In the genomic region with DNA sequence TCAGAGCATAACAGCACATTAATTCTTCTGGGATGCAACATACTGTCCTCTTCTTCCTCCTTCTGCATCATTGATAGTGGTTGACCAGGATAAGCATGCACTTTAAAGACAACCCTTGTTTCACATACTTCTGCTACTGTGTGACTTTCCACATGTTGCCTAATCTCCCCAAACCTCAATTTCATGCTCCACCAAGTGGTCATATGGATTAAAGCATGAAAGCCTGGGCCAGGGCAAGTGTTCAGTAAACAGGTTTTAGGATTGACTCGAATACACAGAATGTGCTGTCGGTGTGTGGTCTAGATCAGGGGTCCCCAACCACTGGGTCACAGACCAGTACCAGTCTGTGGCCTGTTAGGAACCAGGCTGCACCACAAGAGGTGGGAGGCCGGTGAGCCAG, we compare ENCODE assay signal across 9 cellular contexts. TPM values are rescaled to one million over a fixed set of nuclear protein-coding genes. Genes with fewer than 3 reads are reported as not detected.
DNase-seq lines count a peak whose midpoint lies in the region; ATAC-seq and TF ChIP-seq lines count a peak whose summit lies in the region.
"Had no signal": no experiment of that assay in that cellular context is flagged by ENCODE, and none has a peak within 500 bp of the region (broad histone marks: within the 10 kb centered on the region; RNA-seq: fewer than 3 reads in every experiment).

No MANE protein-coding gene starts in this region.

- H3K4me3 Mint-ChIP-seq in WTC11 = no peak overlapping the region
- H3K4me3 Mint-ChIP-seq: IgD-negative memory B cell had no signal

- H3K27ac Mint-ChIP-seq in WTC11 = no peak overlapping the region
- H3K27ac Mint-ChIP-seq: IgD-negative memory B cell had no signal

- no peak for TF ChIP-seq CTCF in WTC11 (IDR thresholded peaks at IDR 0.05)

- POLR2A ChIA-PET in WTC11 (lab: Charles Lee) = no interaction called here

- ATAC-seq in WTC11 (peak; percentile 53), HG02642 (IDR thresholded peaks at IDR 0.05; ENCODE audit: poor library complexity, unreplicated experiment) (no peak)

- no peaks in the 10 kb centered on the region; the same call in 1 of the 2 replicates for H3K9me3 Mint-ChIP-seq in WTC11
- H3K9me3 Mint-ChIP-seq: IgD-negative memory B cell had no signal

- no peaks in the 10 kb centered on the region for H3K36me3 Mint-ChIP-seq in WTC11
- H3K36me3 Mint-ChIP-seq: IgD-negative memory B cell had no signal

- intact Hi-C loops in posterior cingulate gyrus (cut with DNase I) = loop anchor here (2.0 kb wide), 1 partner anchor 337 kb away; no protein-coding TSS in a partner anchor

- DNase-seq in ELR (ENCODE audit: low read depth) (peak; percentile 66), M059J (ENCODE audit: low read depth) (peak; percentile 58), WTC11 (ENCODE audit: low spot score) (no peak), iPS-NIHi7 (ENCODE audit: extremely low spot score) (peak; percentile 53), posterior cingulate gyrus (no peak), NCI-H510A (lab: John Stamatoyannopoulos, UW) (no peak)
- no peak for DNase-seq in activated CD8-positive, alpha-beta memory T cell treated with anti-CD3 and anti-CD28 coated beads, Interleukin-2, amount 50 U/mL, for 48 hours

- H3K27me3 Mint-ChIP-seq in WTC11 (ENCODE audit: low read depth) = no peaks in the 10 kb centered on the region

- peaks cover 26% of the 10 kb centered on the region for H3K4me1 Mint-ChIP-seq in WTC11
- H3K4me1 Mint-ChIP-seq: IgD-negative memory B cell had no signal

- CTCF ChIA-PET in WTC11 (lab: Charles Lee) = interaction anchor here (0.7 to 3.3 kb wide), 5 partner anchors 28 to 646 kb away, joined by 3 to 19 read pairs (median 4); no protein-coding TSS in a partner anchor

TF ChIP-seq in WTC11, 78 proteins besides CTCF, POLR2A, EP300 and RAD21:
- TF ChIP-seq NR3C1 (CRISPR knock-in tag; conservative IDR thresholded peaks at IDR 0.05; ENCODE audit: low read depth) (no peak), TEAD1 (CRISPR knock-in tag; IDR thresholded peaks at IDR 0.05) (no peak), KAT7 (CRISPR knock-in tag; IDR thresholded peaks at IDR 0.05; ENCODE audit: borderline replicate concordance) (no peak), ZNF121 (CRISPR knock-in tag; IDR thresholded peaks at IDR 0.05) (no peak), ETV6 (CRISPR knock-in tag; IDR thresholded peaks at IDR 0.05) (no peak), ZNF396 (CRISPR knock-in tag; IDR thresholded peaks at IDR 0.05; ENCODE audit: borderline replicate concordance) (no peak), SP1 (CRISPR knock-in tag; conservative IDR thresholded peaks at IDR 0.05) (no peak), JUN (CRISPR knock-in tag; IDR thresholded peaks at IDR 0.05) (no peak), RORB (CRISPR knock-in tag; IDR thresholded peaks at IDR 0.05) (no peak), NR2C2 (CRISPR knock-in tag; IDR thresholded peaks at IDR 0.05) (no peak), RELA (CRISPR knock-in tag; IDR thresholded peaks at IDR 0.05; ENCODE audit: borderline replicate concordance) (no peak), TP53 (CRISPR knock-in tag; IDR thresholded peaks at IDR 0.05) (no peak), FOXK1 (CRISPR knock-in tag; IDR thresholded peaks at IDR 0.05) (no peak), ATF1 (CRISPR knock-in tag; IDR thresholded peaks at IDR 0.05) (no peak)
- TF ChIP-seq, protein P1, sequence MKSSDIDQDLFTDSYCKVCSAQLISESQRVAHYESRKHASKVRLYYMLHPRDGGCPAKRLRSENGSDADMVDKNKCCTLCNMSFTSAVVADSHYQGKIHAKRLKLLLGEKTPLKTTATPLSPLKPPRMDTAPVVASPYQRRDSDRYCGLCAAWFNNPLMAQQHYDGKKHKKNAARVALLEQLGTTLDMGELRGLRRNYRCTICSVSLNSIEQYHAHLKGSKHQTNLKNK (CRISPR knock-in tag; IDR thresholded peaks at IDR 0.05) = no peak
- TF ChIP-seq, protein P2, sequence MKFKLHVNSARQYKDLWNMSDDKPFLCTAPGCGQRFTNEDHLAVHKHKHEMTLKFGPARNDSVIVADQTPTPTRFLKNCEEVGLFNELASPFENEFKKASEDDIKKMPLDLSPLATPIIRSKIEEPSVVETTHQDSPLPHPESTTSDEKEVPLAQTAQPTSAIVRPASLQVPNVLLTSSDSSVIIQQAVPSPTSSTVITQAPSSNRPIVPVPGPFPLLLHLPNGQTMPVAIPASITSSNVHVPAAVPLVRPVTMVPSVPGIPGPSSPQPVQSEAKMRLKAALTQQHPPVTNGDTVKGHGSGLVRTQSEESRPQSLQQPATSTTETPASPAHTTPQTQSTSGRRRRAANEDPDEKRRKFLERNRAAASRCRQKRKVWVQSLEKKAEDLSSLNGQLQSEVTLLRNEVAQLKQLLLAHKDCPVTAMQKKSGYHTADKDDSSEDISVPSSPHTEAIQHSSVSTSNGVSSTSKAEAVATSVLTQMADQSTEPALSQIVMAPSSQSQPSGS (CRISPR knock-in tag; IDR thresholded peaks at IDR 0.05; ENCODE audit: borderline replicate concordance, low read depth) = no peak
- TF ChIP-seq, protein P3, sequence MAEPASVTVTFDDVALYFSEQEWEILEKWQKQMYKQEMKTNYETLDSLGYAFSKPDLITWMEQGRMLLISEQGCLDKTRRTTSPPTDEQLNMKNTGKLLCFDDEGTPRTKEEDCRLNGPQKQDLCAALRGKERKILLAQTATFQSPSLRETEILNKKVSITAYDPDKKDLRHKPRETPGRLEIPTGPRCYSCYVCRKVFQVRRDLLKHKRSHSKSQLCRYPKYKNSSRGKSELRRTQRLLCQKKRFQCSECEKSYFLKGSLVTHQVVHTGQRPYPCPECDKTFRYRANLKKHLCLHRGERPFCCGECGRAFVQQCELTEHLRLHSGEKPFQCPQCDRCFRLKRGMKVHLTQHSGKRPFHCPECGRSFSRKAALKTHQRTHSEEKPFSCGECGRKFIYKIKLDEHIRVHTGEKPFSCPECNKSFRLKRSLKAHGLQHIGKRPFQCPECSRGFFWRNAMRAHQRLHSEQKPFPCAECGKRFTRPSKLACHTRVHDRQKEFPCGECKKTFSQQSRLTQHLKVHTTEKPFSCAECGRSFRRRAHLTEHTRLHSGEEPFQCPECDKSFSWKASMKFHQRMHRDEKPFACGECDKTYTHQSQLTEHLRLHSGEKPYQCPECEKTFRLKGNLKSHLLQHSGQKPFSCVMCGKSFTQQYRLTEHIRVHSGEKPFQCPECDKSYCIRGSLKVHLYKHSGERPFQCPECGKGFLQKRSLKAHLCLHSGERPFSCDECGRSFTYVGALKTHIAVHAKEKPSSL (CRISPR knock-in tag; conservative IDR thresholded peaks at IDR 0.05) = no peak
- TF ChIP-seq, protein P4, sequence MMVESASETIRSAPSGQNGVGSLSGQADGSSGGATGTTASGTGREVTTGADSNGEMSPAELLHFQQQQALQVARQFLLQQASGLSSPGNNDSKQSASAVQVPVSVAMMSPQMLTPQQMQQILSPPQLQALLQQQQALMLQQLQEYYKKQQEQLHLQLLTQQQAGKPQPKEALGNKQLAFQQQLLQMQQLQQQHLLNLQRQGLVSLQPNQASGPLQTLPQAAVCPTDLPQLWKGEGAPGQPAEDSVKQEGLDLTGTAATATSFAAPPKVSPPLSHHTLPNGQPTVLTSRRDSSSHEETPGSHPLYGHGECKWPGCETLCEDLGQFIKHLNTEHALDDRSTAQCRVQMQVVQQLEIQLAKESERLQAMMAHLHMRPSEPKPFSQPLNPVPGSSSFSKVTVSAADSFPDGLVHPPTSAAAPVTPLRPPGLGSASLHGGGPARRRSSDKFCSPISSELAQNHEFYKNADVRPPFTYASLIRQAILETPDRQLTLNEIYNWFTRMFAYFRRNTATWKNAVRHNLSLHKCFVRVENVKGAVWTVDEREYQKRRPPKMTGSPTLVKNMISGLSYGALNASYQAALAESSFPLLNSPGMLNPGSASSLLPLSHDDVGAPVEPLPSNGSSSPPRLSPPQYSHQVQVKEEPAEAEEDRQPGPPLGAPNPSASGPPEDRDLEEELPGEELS (CRISPR knock-in tag; IDR thresholded peaks at IDR 0.05) = no peak
- TF ChIP-seq, protein P5, sequence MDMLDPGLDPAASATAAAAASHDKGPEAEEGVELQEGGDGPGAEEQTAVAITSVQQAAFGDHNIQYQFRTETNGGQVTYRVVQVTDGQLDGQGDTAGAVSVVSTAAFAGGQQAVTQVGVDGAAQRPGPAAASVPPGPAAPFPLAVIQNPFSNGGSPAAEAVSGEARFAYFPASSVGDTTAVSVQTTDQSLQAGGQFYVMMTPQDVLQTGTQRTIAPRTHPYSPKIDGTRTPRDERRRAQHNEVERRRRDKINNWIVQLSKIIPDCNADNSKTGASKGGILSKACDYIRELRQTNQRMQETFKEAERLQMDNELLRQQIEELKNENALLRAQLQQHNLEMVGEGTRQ (CRISPR knock-in tag; IDR thresholded peaks at IDR 0.05) = no peak

RNA-seq across cellular contexts. Expression of a gene that starts 22.5 kb away (rescaled TPM):
- total RNA-seq in M059J (2014; rRNA removed; shearing (Covaris generic)) = not detected in 2 replicates
- 0.44 TPM in 1 of 3 replicates, not detected in the others for total RNA-seq in WTC11 (2021)

Comparison
In these comparisons a context has a peak if more than half of its experiments do, and no peak if none do; other contexts are left out.
1. DNase-seq: peak in ELR (single experiment), M059J (single experiment) and iPS-NIHi7 (single experiment); none in WTC11 (single experiment), posterior cingulate gyrus (0 of 10), NCI-H510A (single experiment) and activated CD8-positive, alpha-beta memory T cell treated with anti-CD3 and anti-CD28 coated beads, Interleukin-2, amount 50 U/mL, for 48 hours (single experiment).